Comparison of ENCODE assay signal across 12 cellular contexts in genomic region chr3:38046821-38047220, GRCh38. TPM values are rescaled to one million over a fixed set of nuclear protein-coding genes. Genes with fewer than 3 reads are reported as not detected.
"Had no signal": no experiment of that assay in that cellular context is flagged by ENCODE, and none has a peak within 500 bp of the region (broad histone marks: within the 10 kb centered on the region; RNA-seq: fewer than 3 reads in every experiment).

No MANE protein-coding gene starts in this region.

- H3K9ac ChIP-seq: GM23248, KMS-11 had no signal

- DNase-seq: GM23248, GOT3, H7, HFFc6, IMR-90, KBM-7 had no signal

- H3K4me1 ChIP-seq: HAP-1 had no signal

- H2AFZ ChIP-seq: GM23248 had no signal

- H3K27ac ChIP-seq: GM23248, HL-60, KMS-11 had no signal

- H3K4me2 ChIP-seq: KMS-11 had no signal

- ATAC-seq: HCT116 had no signal

- H3K4me3 ChIP-seq: GM23248, HAP-1 had no signal

- H3K9me3 ChIP-seq: HAP-1 had no signal

- H3K36me3 ChIP-seq: HAP-1 had no signal

RNA-seq across cellular contexts. Expression of gene DLEC1, which starts 7.8 kb away (rescaled TPM):
- total RNA-seq: GM23248, HT1080, IMR-90 had no signal

RNA-seq across cellular contexts. Expression of gene VILL, which starts 56.2 kb away (rescaled TPM):
- total RNA-seq: H4 had no signal
